1 cellular context compared by ENCODE assay signal in genomic region chr6:167420858-167421766, GRCh38.
TF ChIP-seq lines count a peak whose summit lies in the region.

No MANE protein-coding gene starts in this region.

TF ChIP-seq in HepG2, 621 proteins besides CTCF, POLR2A, EP300 and RAD21 (continued from another document and continues in another):
- TF ChIP-seq KAT7 (CRISPR knock-in tag; IDR thresholded peaks at IDR 0.05; ENCODE audit: borderline replicate concordance) (peak; percentile 75; the same call in 1 of the 2 replicates), ETS1 (CRISPR knock-in tag; IDR thresholded peaks at IDR 0.05) (no peak), MTA3 (CRISPR knock-in tag; IDR thresholded peaks at IDR 0.05) (no peak), MAFK (conservative IDR thresholded peaks at IDR 0.05 in 1 of 2, IDR thresholded peaks at IDR 0.05 in 1 of 2; ENCODE audit: low read length in 2 of 2) (no peak), SRF (IDR thresholded peaks at IDR 0.05; ENCODE audit: low read depth, low read length) (no peak), KLF15 (CRISPR knock-in tag; IDR thresholded peaks at IDR 0.05; ENCODE audit: borderline replicate concordance) (no peak), ZBTB46 (CRISPR knock-in tag; IDR thresholded peaks at IDR 0.05; ENCODE audit: borderline replicate concordance) (no peak), PRPF4 (IDR thresholded peaks at IDR 0.05; ENCODE audit: low read depth, low read length, poor library complexity, severe bottlenecking) (no peak), ZNF136 (CRISPR knock-in tag; IDR thresholded peaks at IDR 0.05; ENCODE audit: low read depth) (no peak), ZNF646 (CRISPR knock-in tag; IDR thresholded peaks at IDR 0.05) (no peak), ZBTB42 (CRISPR knock-in tag; IDR thresholded peaks at IDR 0.05) (no peak), ZNF282 (IDR thresholded peaks at IDR 0.05; ENCODE audit: partially characterized antibody) (no peak), TAF15 (IDR thresholded peaks at IDR 0.05; ENCODE audit: low read depth, low read length, poor library complexity, severe bottlenecking) (no peak), ZNF205 (CRISPR knock-in tag; IDR thresholded peaks at IDR 0.05) (0 out of 2 replicates have a peak, but pooled peaks have one; percentile 78), ZNF3 (CRISPR knock-in tag; IDR thresholded peaks at IDR 0.05) (no peak), ZNF10 (CRISPR knock-in tag; IDR thresholded peaks at IDR 0.05; ENCODE audit: borderline replicate concordance, low read depth) (no peak), ZNF20 (CRISPR knock-in tag; IDR thresholded peaks at IDR 0.05) (no peak), ZNF672 (CRISPR knock-in tag; IDR thresholded peaks at IDR 0.05) (no peak), MED13 (CRISPR knock-in tag; IDR thresholded peaks at IDR 0.05) (no peak), RELA (CRISPR knock-in tag; IDR thresholded peaks at IDR 0.05) (no peak), ZNF30 (CRISPR knock-in tag; IDR thresholded peaks at IDR 0.05) (no peak), RNF2 (conservative IDR thresholded peaks at IDR 0.05; ENCODE audit: low read depth) (0 out of 2 replicates have a peak, but pooled peaks have one; percentile 64), CREB1 (IDR thresholded peaks at IDR 0.05) (no peak), CREB1 (CRISPR knock-in tag; IDR thresholded peaks at IDR 0.05) (no peak), ZNF652 (CRISPR knock-in tag; IDR thresholded peaks at IDR 0.05; ENCODE audit: borderline replicate concordance, low read depth) (no peak), PAWR (CRISPR knock-in tag; IDR thresholded peaks at IDR 0.05; ENCODE audit: borderline replicate concordance) (no peak), TFE3 (CRISPR knock-in tag; IDR thresholded peaks at IDR 0.05) (peak; percentile 46; the same call in 1 of the 2 replicates), PRDM15 (CRISPR knock-in tag; IDR thresholded peaks at IDR 0.05) (no peak), MXD4 (CRISPR knock-in tag; IDR thresholded peaks at IDR 0.05) (peak; percentile 85), NFYB (CRISPR knock-in tag; IDR thresholded peaks at IDR 0.05) (0 out of 2 replicates have a peak, but pooled peaks have one; percentile 25), ZNF280B (CRISPR knock-in tag; IDR thresholded peaks at IDR 0.05; ENCODE audit: borderline replicate concordance) (peak; percentile 55; the same call in 1 of the 2 replicates), MNT (IDR thresholded peaks at IDR 0.05) (no peak), DR1 (CRISPR knock-in tag; IDR thresholded peaks at IDR 0.05) (peak; percentile 69), ELF4 (CRISPR knock-in tag; IDR thresholded peaks at IDR 0.05; ENCODE audit: borderline replicate concordance) (no peak), ZBTB21 (CRISPR knock-in tag; IDR thresholded peaks at IDR 0.05) (no peak), ZNF619 (CRISPR knock-in tag; IDR thresholded peaks at IDR 0.05) (no peak), ZNF616 (CRISPR knock-in tag; IDR thresholded peaks at IDR 0.05; ENCODE audit: low read depth) (0 out of 2 replicates have a peak, but pooled peaks have one; percentile 39), HNF1B (CRISPR knock-in tag; IDR thresholded peaks at IDR 0.05) (peak; percentile 57), RNF219 (CRISPR knock-in tag; IDR thresholded peaks at IDR 0.05) (no peak)
